ENCODE assay signal across 1 cellular context in genomic region chr19:10295305-10295846, GRCh38.
TF ChIP-seq lines count a peak whose summit lies in the region.

No MANE protein-coding gene starts in this region.

TF ChIP-seq in HepG2, 621 proteins besides CTCF, POLR2A, EP300 and RAD21 (continued from another document and continues in another):
- TF ChIP-seq PATZ1 (CRISPR knock-in tag; IDR thresholded peaks at IDR 0.05) (peak; percentile 94), ZNF552 (CRISPR knock-in tag; IDR thresholded peaks at IDR 0.05; ENCODE audit: borderline replicate concordance) (0 out of 2 replicates have a peak, but pooled peaks have one; percentile 31), PRMT3 (CRISPR knock-in tag; IDR thresholded peaks at IDR 0.05; ENCODE audit: borderline replicate concordance, low read depth) (no peak), ZNF101 (CRISPR knock-in tag; IDR thresholded peaks at IDR 0.05; ENCODE audit: borderline replicate concordance, low read depth) (no peak), DRAP1 (CRISPR knock-in tag; IDR thresholded peaks at IDR 0.05) (no peak), ZNF496 (CRISPR knock-in tag; IDR thresholded peaks at IDR 0.05; ENCODE audit: insufficient replicate concordance) (no peak), ZNF263 (CRISPR knock-in tag; IDR thresholded peaks at IDR 0.05) (no peak), ZBTB3 (CRISPR knock-in tag; IDR thresholded peaks at IDR 0.05; ENCODE audit: borderline replicate concordance, low read depth) (no peak), KLF9 (CRISPR knock-in tag; IDR thresholded peaks at IDR 0.05; ENCODE audit: low read depth) (no peak), HNRNPK (IDR thresholded peaks at IDR 0.05; ENCODE audit: low read depth, low read length, poor library complexity, severe bottlenecking) (peak; percentile 77), LCORL (IDR thresholded peaks at IDR 0.05) (no peak), LCORL (CRISPR knock-in tag; IDR thresholded peaks at IDR 0.05) (no peak), KAT7 (CRISPR knock-in tag; IDR thresholded peaks at IDR 0.05; ENCODE audit: borderline replicate concordance) (no peak), ZBTB7B (CRISPR knock-in tag; IDR thresholded peaks at IDR 0.05) (0 out of 2 replicates have a peak, but pooled peaks have one; percentile 44), ZNF33B (CRISPR knock-in tag; IDR thresholded peaks at IDR 0.05) (no peak), ARNT (IDR thresholded peaks at IDR 0.05) (no peak), ZNF614 (CRISPR knock-in tag; IDR thresholded peaks at IDR 0.05; ENCODE audit: borderline replicate concordance) (no peak), NCOR1 (IDR thresholded peaks at IDR 0.05; ENCODE audit: borderline replicate concordance, low read length) (no peak), PTBP1 (IDR thresholded peaks at IDR 0.05; ENCODE audit: low read depth, low read length, poor library complexity, severe bottlenecking) (no peak), SMAD9 (CRISPR knock-in tag; IDR thresholded peaks at IDR 0.05) (no peak), THYN1 (CRISPR knock-in tag; IDR thresholded peaks at IDR 0.05; ENCODE audit: borderline replicate concordance, low read depth) (no peak), PRDM15 (CRISPR knock-in tag; IDR thresholded peaks at IDR 0.05) (no peak), RBM39 (IDR thresholded peaks at IDR 0.05; ENCODE audit: low read depth, low read length, poor library complexity, severe bottlenecking) (no peak), ZNF543 (CRISPR knock-in tag; IDR thresholded peaks at IDR 0.05) (no peak; the same call in 1 of the 2 replicates), SUZ12 (IDR thresholded peaks at IDR 0.05; ENCODE audit: low read depth, low read length) (no peak), ASH2L (IDR thresholded peaks at IDR 0.05; ENCODE audit: insufficient read length, low read depth, low read length) (no peak), ARID5B (CRISPR knock-in tag; IDR thresholded peaks at IDR 0.05) (0 out of 2 replicates have a peak, but pooled peaks have one; percentile 24), CREB3 (CRISPR knock-in tag; IDR thresholded peaks at IDR 0.05) (no peak), ZSCAN31 (CRISPR knock-in tag; IDR thresholded peaks at IDR 0.05; ENCODE audit: low read depth) (no peak), ZNF367 (CRISPR knock-in tag; IDR thresholded peaks at IDR 0.05; ENCODE audit: borderline replicate concordance) (no peak), CCDC6 (CRISPR knock-in tag; IDR thresholded peaks at IDR 0.05) (no peak), NONO (IDR thresholded peaks at IDR 0.05) (no peak), NONO (CRISPR knock-in tag; conservative IDR thresholded peaks at IDR 0.05) (no peak), ZMYM2 (CRISPR knock-in tag; IDR thresholded peaks at IDR 0.05) (0 out of 2 replicates have a peak, but pooled peaks have one; percentile 46), ZNF432 (CRISPR knock-in tag; IDR thresholded peaks at IDR 0.05; ENCODE audit: borderline replicate concordance) (no peak), ZSCAN20 (CRISPR knock-in tag; IDR thresholded peaks at IDR 0.05; ENCODE audit: borderline replicate concordance) (no peak), NRL (CRISPR knock-in tag; IDR thresholded peaks at IDR 0.05; ENCODE audit: borderline replicate concordance) (0 out of 2 replicates have a peak, but pooled peaks have one; percentile 48), SYNCRIP (IDR thresholded peaks at IDR 0.05; ENCODE audit: insufficient read depth, low read depth, low read length) (no peak), KDM2A (CRISPR knock-in tag; IDR thresholded peaks at IDR 0.05; ENCODE audit: borderline replicate concordance, low read depth) (0 out of 2 replicates have a peak, but pooled peaks have one; percentile 45)
- TF ChIP-seq, protein P1, sequence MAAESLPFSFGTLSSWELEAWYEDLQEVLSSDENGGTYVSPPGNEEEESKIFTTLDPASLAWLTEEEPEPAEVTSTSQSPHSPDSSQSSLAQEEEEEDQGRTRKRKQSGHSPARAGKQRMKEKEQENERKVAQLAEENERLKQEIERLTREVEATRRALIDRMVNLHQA (CRISPR knock-in tag; IDR thresholded peaks at IDR 0.05) = no peak
- TF ChIP-seq, protein P2, sequence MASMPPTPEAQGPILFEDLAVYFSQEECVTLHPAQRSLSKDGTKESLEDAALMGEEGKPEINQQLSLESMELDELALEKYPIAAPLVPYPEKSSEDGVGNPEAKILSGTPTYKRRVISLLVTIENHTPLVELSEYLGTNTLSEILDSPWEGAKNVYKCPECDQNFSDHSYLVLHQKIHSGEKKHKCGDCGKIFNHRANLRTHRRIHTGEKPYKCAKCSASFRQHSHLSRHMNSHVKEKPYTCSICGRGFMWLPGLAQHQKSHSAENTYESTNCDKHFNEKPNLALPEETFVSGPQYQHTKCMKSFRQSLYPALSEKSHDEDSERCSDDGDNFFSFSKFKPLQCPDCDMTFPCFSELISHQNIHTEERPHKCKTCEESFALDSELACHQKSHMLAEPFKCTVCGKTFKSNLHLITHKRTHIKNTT (CRISPR knock-in tag; IDR thresholded peaks at IDR 0.05) = no peak
- TF ChIP-seq, protein P3, sequence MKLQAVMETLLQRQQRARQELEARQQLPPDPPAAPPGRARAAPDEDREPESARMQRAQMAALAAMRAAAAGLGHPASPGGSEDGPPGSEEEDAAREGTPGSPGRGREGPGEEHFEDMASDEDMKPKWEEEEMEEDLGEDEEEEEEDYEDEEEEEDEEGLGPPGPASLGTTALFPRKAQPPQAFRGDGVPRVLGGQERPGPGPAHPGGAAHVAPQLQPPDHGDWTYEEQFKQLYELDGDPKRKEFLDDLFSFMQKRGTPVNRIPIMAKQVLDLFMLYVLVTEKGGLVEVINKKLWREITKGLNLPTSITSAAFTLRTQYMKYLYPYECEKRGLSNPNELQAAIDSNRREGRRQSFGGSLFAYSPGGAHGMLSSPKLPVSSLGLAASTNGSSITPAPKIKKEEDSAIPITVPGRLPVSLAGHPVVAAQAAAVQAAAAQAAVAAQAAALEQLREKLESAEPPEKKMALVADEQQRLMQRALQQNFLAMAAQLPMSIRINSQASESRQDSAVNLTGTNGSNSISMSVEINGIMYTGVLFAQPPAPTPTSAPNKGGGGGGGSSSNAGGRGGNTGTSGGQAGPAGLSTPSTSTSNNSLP (IDR thresholded peaks at IDR 0.05; ENCODE audit: low read depth, low read length) = no peak
- TF ChIP-seq, protein P4, sequence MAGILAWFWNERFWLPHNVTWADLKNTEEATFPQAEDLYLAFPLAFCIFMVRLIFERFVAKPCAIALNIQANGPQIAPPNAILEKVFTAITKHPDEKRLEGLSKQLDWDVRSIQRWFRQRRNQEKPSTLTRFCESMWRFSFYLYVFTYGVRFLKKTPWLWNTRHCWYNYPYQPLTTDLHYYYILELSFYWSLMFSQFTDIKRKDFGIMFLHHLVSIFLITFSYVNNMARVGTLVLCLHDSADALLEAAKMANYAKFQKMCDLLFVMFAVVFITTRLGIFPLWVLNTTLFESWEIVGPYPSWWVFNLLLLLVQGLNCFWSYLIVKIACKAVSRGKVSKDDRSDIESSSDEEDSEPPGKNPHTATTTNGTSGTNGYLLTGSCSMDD (CRISPR knock-in tag; IDR thresholded peaks at IDR 0.05) = no peak
- TF ChIP-seq, protein P5, sequence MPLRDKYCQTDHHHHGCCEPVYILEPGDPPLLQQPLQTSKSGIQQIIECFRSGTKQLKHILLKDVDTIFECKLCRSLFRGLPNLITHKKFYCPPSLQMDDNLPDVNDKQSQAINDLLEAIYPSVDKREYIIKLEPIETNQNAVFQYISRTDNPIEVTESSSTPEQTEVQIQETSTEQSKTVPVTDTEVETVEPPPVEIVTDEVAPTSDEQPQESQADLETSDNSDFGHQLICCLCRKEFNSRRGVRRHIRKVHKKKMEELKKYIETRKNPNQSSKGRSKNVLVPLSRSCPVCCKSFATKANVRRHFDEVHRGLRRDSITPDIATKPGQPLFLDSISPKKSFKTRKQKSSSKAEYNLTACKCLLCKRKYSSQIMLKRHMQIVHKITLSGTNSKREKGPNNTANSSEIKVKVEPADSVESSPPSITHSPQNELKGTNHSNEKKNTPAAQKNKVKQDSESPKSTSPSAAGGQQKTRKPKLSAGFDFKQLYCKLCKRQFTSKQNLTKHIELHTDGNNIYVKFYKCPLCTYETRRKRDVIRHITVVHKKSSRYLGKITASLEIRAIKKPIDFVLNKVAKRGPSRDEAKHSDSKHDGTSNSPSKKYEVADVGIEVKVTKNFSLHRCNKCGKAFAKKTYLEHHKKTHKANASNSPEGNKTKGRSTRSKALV (CRISPR knock-in tag; IDR thresholded peaks at IDR 0.05) = peak; percentile 74; the same call in 1 of the 2 replicates
- TF ChIP-seq, protein P6, sequence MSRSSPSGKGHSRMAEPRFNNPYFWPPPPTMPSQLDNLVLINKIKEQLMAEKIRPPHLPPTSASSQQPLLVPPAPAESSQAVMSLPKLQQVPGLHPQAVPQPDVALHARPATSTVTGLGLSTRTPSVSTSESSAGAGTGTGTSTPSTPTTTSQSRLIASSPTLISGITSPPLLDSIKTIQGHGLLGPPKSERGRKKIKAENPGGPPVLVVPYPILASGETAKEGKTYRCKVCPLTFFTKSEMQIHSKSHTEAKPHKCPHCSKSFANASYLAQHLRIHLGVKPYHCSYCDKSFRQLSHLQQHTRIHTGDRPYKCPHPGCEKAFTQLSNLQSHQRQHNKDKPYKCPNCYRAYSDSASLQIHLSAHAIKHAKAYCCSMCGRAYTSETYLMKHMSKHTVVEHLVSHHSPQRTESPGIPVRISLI (CRISPR knock-in tag; IDR thresholded peaks at IDR 0.05; ENCODE audit: borderline replicate concordance) = no peak
